Comparison of ENCODE assay signal across 8 cellular contexts in genomic region chr7:140175221-140176218, GRCh38. TPM values are rescaled to one million over a fixed set of nuclear protein-coding genes. Genes with fewer than 3 reads are reported as not detected.
A peak's percentile ranks its signal among the peaks of the same experiment; 100 is the strongest.
DNase-seq lines count a peak whose midpoint lies in the region; ATAC-seq and TF ChIP-seq lines count a peak whose summit lies in the region.

No MANE protein-coding gene starts in this region.

- POLR2A ChIA-PET in activated CD4-positive, alpha-beta memory T cell treated with anti-CD3 and anti-CD28 coated beads, Interleukin-2, amount 10 ng/mL, durations not matched to agents 7 days and 5 days (lab: Charles Lee) = interaction anchor here (0.7 to 4.8 kb wide), 15 partner anchors 10 to 303 kb away, joined by 3 to 178 read pairs (median 9); partner anchors contain the start of gene PARP12

- peak; percentile 60 to 71 for ATAC-seq in CD4-positive, CD25-positive, alpha-beta regulatory T cell (ENCODE audit: low read depth in 2 of 2)
- ATAC-seq in GM19452 (IDR thresholded peaks at IDR 0.05; ENCODE audit: unreplicated experiment) = peak; percentile 38

- H3K27ac ChIP-seq in CD4-positive, CD25-positive, alpha-beta regulatory T cell (ENCODE audit: insufficient read depth, low read length, poor library complexity, severe bottlenecking) = peak overlapping the region; percentile 89
- H3K27ac ChIP-seq in HL-60 (replicated peaks) = peak overlapping the region; percentile 47

- peak overlapping the region; percentile 73 for H3K4me3 ChIP-seq in CD4-positive, CD25-positive, alpha-beta regulatory T cell (ENCODE audit: low read depth, low read length)
- H3K4me3 ChIP-seq in HL-60 (replicated peaks; ENCODE audit: insufficient read depth, low read length) (peak overlapping the region; percentile 48), lower leg skin (ENCODE audit: low read depth, poor library complexity, severe bottlenecking) (peak overlapping the region; percentile 79)

- H3K9me3 Mint-ChIP-seq in CD4-positive, CD25-positive, alpha-beta regulatory T cell = peaks cover 0 to 2% (median 0%) of the 10 kb centered on the region in 7 donors
- peaks cover 8% of the 10 kb centered on the region for H3K9me3 Mint-ChIP-seq in activated CD4-positive, alpha-beta memory T cell treated with anti-CD3 and anti-CD28 coated beads, Interleukin-2, amount 10 ng/mL, durations not matched to agents 7 days and 5 days

- no peaks in the 10 kb centered on the region for H3K9me3 ChIP-seq in CD4-positive, CD25-positive, alpha-beta regulatory T cell (ENCODE audit: control insufficient read depth in 2 of 2, low read length in 2 of 2)

- TF ChIP-seq CTCF in HL-60 (IDR thresholded peaks at IDR 0.05; ENCODE audit: insufficient read depth, low read length) = peak; percentile 55
- TF ChIP-seq CTCF in lower leg skin (IDR thresholded peaks at IDR 0.05) = peak in 1 of 3 donors; percentile 86

- H3K27me3 Mint-ChIP-seq in CD4-positive, CD25-positive, alpha-beta regulatory T cell = peaks cover 7% of the 10 kb centered on the region
- H3K27me3 Mint-ChIP-seq in activated CD4-positive, alpha-beta memory T cell treated with anti-CD3 and anti-CD28 coated beads, Interleukin-2, amount 10 ng/mL, durations not matched to agents 7 days and 5 days = peaks cover 15% of the 10 kb centered on the region

- 0% methylated on average over 21 to 29 of the region's 83 CpGs for WGBS in lower leg skin, 2 donors

- peaks cover 29 to 50% (median 41%) of the 10 kb centered on the region in 4 donors for H3K4me1 Mint-ChIP-seq in CD4-positive, CD25-positive, alpha-beta regulatory T cell
- H3K4me1 Mint-ChIP-seq in activated CD4-positive, alpha-beta memory T cell treated with anti-CD3 and anti-CD28 coated beads, Interleukin-2, amount 10 ng/mL, durations not matched to agents 7 days and 5 days = peaks cover 51% of the 10 kb centered on the region

- peak; percentile 84 to 98 (median 92) for DNase-seq in CD4-positive, CD25-positive, alpha-beta regulatory T cell
- DNase-seq in HL-60 (ENCODE audit: low read depth in 1 of 2, low spot score in 1 of 2) (peak; percentile 53 to 85), NCI-H82 treated with DMSO at 0.1 percent for 48 hours (lab: John Stamatoyannopoulos, UW; ENCODE audit: unreplicated experiment) (peak; percentile 91), ecto neural progenitor cell (ENCODE audit: low spot score) (peak; percentile 85), lower leg skin (ENCODE audit: low spot score in 2 of 2) (peak; percentile 96 to 98)
- DNase-seq in activated CD4-positive, alpha-beta memory T cell treated with anti-CD3 and anti-CD28 coated beads, Interleukin-2, amount 10 ng/mL, durations not matched to agents 7 days and 5 days = peak; percentile 96
- DNase-seq in stimulated activated CD4-positive, alpha-beta T cell treated with anti-CD3 and anti-CD28 coated beads, Interleukin-4, amount 100 ng/mL, for 4 hours = peak; percentile 74 to 90

- H3K4me3 Mint-ChIP-seq in CD4-positive, CD25-positive, alpha-beta regulatory T cell = peak overlapping the region; percentile 92 to 95 (median 93)
- H3K4me3 Mint-ChIP-seq in activated CD4-positive, alpha-beta memory T cell treated with anti-CD3 and anti-CD28 coated beads, Interleukin-2, amount 10 ng/mL, durations not matched to agents 7 days and 5 days = peak overlapping the region; percentile 84

- peaks cover 24% of the 10 kb centered on the region for H3K4me1 ChIP-seq in CD4-positive, CD25-positive, alpha-beta regulatory T cell (ENCODE audit: control insufficient read depth, insufficient read depth, low read length, poor library complexity, severe bottlenecking)

- peaks cover under 1% of the 10 kb centered on the region for H3K27me3 ChIP-seq in CD4-positive, CD25-positive, alpha-beta regulatory T cell (ENCODE audit: control insufficient read depth, insufficient read depth, low read length)
- H3K27me3 ChIP-seq in HL-60 (ENCODE audit: insufficient read depth, poor library complexity, severe bottlenecking) = peaks cover 24% of the 10 kb centered on the region

- CTCF ChIA-PET in activated CD4-positive, alpha-beta memory T cell treated with anti-CD3 and anti-CD28 coated beads, Interleukin-2, amount 10 ng/mL, durations not matched to agents 7 days and 5 days (lab: Charles Lee) = interaction anchor here (0.8 to 3.6 kb wide), 6 partner anchors 13 to 301 kb away, joined by 3 to 14 read pairs (median 3); no protein-coding TSS in a partner anchor

- TF ChIP-seq POLR2A in lower leg skin (IDR thresholded peaks at IDR 0.05) = peak in 1 of 2 donors; percentile 80

- intact Hi-C loops in lower leg skin (cut with DNase I; ENCODE audit: low total_unique reads) = loop anchor here (10.0 kb wide), 1 partner anchor 149 kb away; no protein-coding TSS in a partner anchor

- peaks cover 3% of the 10 kb centered on the region for H3K36me3 ChIP-seq in CD4-positive, CD25-positive, alpha-beta regulatory T cell (ENCODE audit: control insufficient read depth, insufficient read depth, low read length)

- peak overlapping the region; percentile 87 to 97 (median 96) for H3K27ac Mint-ChIP-seq in CD4-positive, CD25-positive, alpha-beta regulatory T cell
- H3K27ac Mint-ChIP-seq in activated CD4-positive, alpha-beta memory T cell treated with anti-CD3 and anti-CD28 coated beads, Interleukin-2, amount 10 ng/mL, durations not matched to agents 7 days and 5 days = peak overlapping the region; percentile 89

- H3K36me3 Mint-ChIP-seq in CD4-positive, CD25-positive, alpha-beta regulatory T cell = no peaks in the 10 kb centered on the region
- peaks cover 33% of the 10 kb centered on the region for H3K36me3 Mint-ChIP-seq in activated CD4-positive, alpha-beta memory T cell treated with anti-CD3 and anti-CD28 coated beads, Interleukin-2, amount 10 ng/mL, durations not matched to agents 7 days and 5 days (ENCODE audit: low read depth)

RNA-seq across cellular contexts. Expression of gene KDM7A, which starts 1.3 kb away (rescaled TPM):
- 52.0 TPM for total RNA-seq in CD4-positive, CD25-positive, alpha-beta regulatory T cell
- 1 to 10 TPM; 3.2 to 4.9 (median 4.0) TPM for polyA plus RNA-seq in CD4-positive, CD25-positive, alpha-beta regulatory T cell
- total RNA-seq in activated CD4-positive, alpha-beta memory T cell treated with anti-CD3 and anti-CD28 coated beads, Interleukin-2, amount 10 ng/mL, durations not matched to agents 7 days and 5 days = 10 to 100 TPM; 24.3 to 25.9 TPM
- total RNA-seq in lower leg skin = 10 to 100 TPM; 36.2 to 54.0 (median 46.7) TPM

Comparison
In these comparisons a context has a peak if more than half of its experiments do, and no peak if none do; other contexts are left out.
1. Peak in every context shown above with its lines: DNase-seq, ATAC-seq, H3K4me3 ChIP-seq and H3K27ac ChIP-seq.